Comparison of ENCODE assay signal across 9 cellular contexts in the genomic region with DNA sequence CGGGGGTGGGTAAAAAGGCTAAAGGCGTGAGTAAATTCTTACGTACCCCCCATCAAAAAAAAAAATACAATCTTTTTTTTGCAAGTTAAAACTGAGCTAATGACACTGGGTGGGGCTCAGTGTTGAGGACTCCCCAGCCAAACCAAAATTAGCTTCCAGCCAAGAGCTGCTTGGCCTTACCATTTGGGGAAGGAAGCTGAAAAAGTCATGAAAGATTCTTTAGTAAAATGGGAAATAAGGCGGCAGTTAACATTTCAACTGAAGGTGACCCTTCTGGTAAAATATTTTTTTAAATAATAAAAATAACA. TPM values are rescaled to one million over a fixed set of nuclear protein-coding genes. Genes with fewer than 3 reads are reported as not detected.
DNase-seq lines count a peak whose midpoint lies in the region; ATAC-seq and TF ChIP-seq lines count a peak whose summit lies in the region.
"Had no signal": no experiment of that assay in that cellular context is flagged by ENCODE, and none has a peak within 500 bp of the region (broad histone marks: within the 10 kb centered on the region; RNA-seq: fewer than 3 reads in every experiment).

No MANE protein-coding gene starts in this region.

- H3K27ac Mint-ChIP-seq in T-helper 2 cell treated with Interferon-gamma antibody and Interleukin-4, amounts not matched to agents 5 μg/mL and 100 μg/mL, for 36 hours, result peak overlapping the region; percentile 97
- H3K27ac Mint-ChIP-seq in activated B cell treated with CpG ODN at 0.5 μM for 24 hours, result peak overlapping the region; percentile 80

- no peak for ATAC-seq in activated B cell treated with CpG ODN at 0.5 μM for 24 hours (ENCODE audit: low read depth)
- peak; percentile 30 for ATAC-seq in left ventricle myocardium superior

- peak overlapping the region in 4 of 5 donors; percentile 20 to 50 (median 48) for H3K4me3 ChIP-seq in subcutaneous abdominal adipose tissue (ENCODE audit: low read depth in 1 of 5, low read length in 5 of 5)
- H3K4me3 ChIP-seq in effector memory CD4-positive, alpha-beta T cell (ENCODE audit: insufficient read depth, low read depth, low read length, poor library complexity, severe bottlenecking), result no peak overlapping the region

- intact Hi-C loops in activated B cell treated with CpG ODN at 0.5 μM for 24 hours (cut with micrococcal nuclease) (no loop called here), left ventricle myocardium superior (cut with micrococcal nuclease) (no loop called here)

- no peak for DNase-seq in T-helper 2 cell treated with Interferon-gamma antibody and Interleukin-4, amounts not matched to agents 5 μg/mL and 100 μg/mL, for 36 hours (ENCODE audit: low spot score)
- no peak for DNase-seq in T-helper 2 cell
- DNase-seq in activated B cell treated with CpG ODN at 0.5 μM for 24 hours, result no peak
- DNase-seq in left ventricle myocardium superior, result no peak
- DNase-seq in SK-N-DZ (ENCODE audit: low spot score), result no peak
- no peak for DNase-seq in effector memory CD4-positive, alpha-beta T cell
- DNase-seq in NCI-H526 (lab: John Stamatoyannopoulos, UW), result no peak
- DNase-seq: WERI-Rb-1 had no signal

- H3K9me3 Mint-ChIP-seq in T-helper 2 cell treated with Interferon-gamma antibody and Interleukin-4, amounts not matched to agents 5 μg/mL and 100 μg/mL, for 36 hours, result no peaks in the 10 kb centered on the region
- H3K9me3 Mint-ChIP-seq in activated B cell treated with CpG ODN at 0.5 μM for 24 hours, result no peaks in the 10 kb centered on the region

- POLR2A ChIA-PET in activated B cell treated with CpG ODN at 0.5 μM for 24 hours (lab: Charles Lee), result interaction anchor here (0.7 to 1.1 kb wide), 6 partner anchors 12 to 1368 kb away, joined by 3 to 7 read pairs (median 4); a partner anchor contains a TSS

- H3K36me3 ChIP-seq in subcutaneous abdominal adipose tissue (ENCODE audit: control insufficient read depth in 5 of 5, insufficient read depth in 5 of 5, low read length in 5 of 5), result peaks cover 0 to 11% (median 0%) of the 10 kb centered on the region in 5 donors
- no peaks in the 10 kb centered on the region for H3K36me3 ChIP-seq in effector memory CD4-positive, alpha-beta T cell (ENCODE audit: control insufficient read depth, insufficient read depth, low read length)

- no peak for TF ChIP-seq CTCF in activated B cell treated with CpG ODN at 0.5 μM for 24 hours (IDR thresholded peaks at IDR 0.05)

- peak overlapping the region; percentile 88 for H3K4me3 Mint-ChIP-seq in T-helper 2 cell treated with Interferon-gamma antibody and Interleukin-4, amounts not matched to agents 5 μg/mL and 100 μg/mL, for 36 hours
- peak overlapping the region; percentile 69 for H3K4me3 Mint-ChIP-seq in activated B cell treated with CpG ODN at 0.5 μM for 24 hours

- peaks cover 84% of the 10 kb centered on the region for H3K4me1 Mint-ChIP-seq in T-helper 2 cell treated with Interferon-gamma antibody and Interleukin-4, amounts not matched to agents 5 μg/mL and 100 μg/mL, for 36 hours (ENCODE audit: low read depth)
- H3K4me1 Mint-ChIP-seq in activated B cell treated with CpG ODN at 0.5 μM for 24 hours, result peaks cover 94% of the 10 kb centered on the region

- no peaks in the 10 kb centered on the region for H3K9me3 ChIP-seq in subcutaneous abdominal adipose tissue (ENCODE audit: control insufficient read depth in 5 of 5, low read length in 5 of 5)
- H3K9me3 ChIP-seq in effector memory CD4-positive, alpha-beta T cell (ENCODE audit: control insufficient read depth, low read length), result no peaks in the 10 kb centered on the region

- H3K27ac ChIP-seq in subcutaneous abdominal adipose tissue (ENCODE audit: low read depth, low read length), result peak overlapping the region; percentile 96
- no peak overlapping the region for H3K27ac ChIP-seq in effector memory CD4-positive, alpha-beta T cell (ENCODE audit: insufficient read depth, low read length, poor library complexity, severe bottlenecking)
- H3K27ac ChIP-seq: WERI-Rb-1 had no signal

- CTCF ChIA-PET in activated B cell treated with CpG ODN at 0.5 μM for 24 hours (lab: Charles Lee), result no interaction called here

- peak overlapping the region in 4 of 5 donors; percentile 4 to 92 (median 70) for H3K9ac ChIP-seq in subcutaneous abdominal adipose tissue (ENCODE audit: low read length in 5 of 5)

- H3K27me3 ChIP-seq in subcutaneous abdominal adipose tissue (ENCODE audit: control insufficient read depth in 5 of 5, insufficient read depth in 4 of 5, low read length in 5 of 5), result no peaks in the 10 kb centered on the region
- no peaks in the 10 kb centered on the region for H3K27me3 ChIP-seq in effector memory CD4-positive, alpha-beta T cell (replicated peaks; ENCODE audit: control insufficient read depth, insufficient read depth, low read length, poor library complexity, severe bottlenecking)

- peaks cover 41% of the 10 kb centered on the region for H3K36me3 Mint-ChIP-seq in T-helper 2 cell treated with Interferon-gamma antibody and Interleukin-4, amounts not matched to agents 5 μg/mL and 100 μg/mL, for 36 hours (ENCODE audit: low read depth)
- H3K36me3 Mint-ChIP-seq in activated B cell treated with CpG ODN at 0.5 μM for 24 hours (ENCODE audit: low read depth), result no peaks in the 10 kb centered on the region

- no peaks in the 10 kb centered on the region for H3K27me3 Mint-ChIP-seq in T-helper 2 cell treated with Interferon-gamma antibody and Interleukin-4, amounts not matched to agents 5 μg/mL and 100 μg/mL, for 36 hours (ENCODE audit: low read depth)
- no peaks in the 10 kb centered on the region for H3K27me3 Mint-ChIP-seq in activated B cell treated with CpG ODN at 0.5 μM for 24 hours

- H3K4me1 ChIP-seq in subcutaneous abdominal adipose tissue (ENCODE audit: control insufficient read depth in 5 of 5, insufficient read depth in 5 of 5, low read length in 5 of 5), result peaks cover 30 to 100% (median 100%) of the 10 kb centered on the region in 5 donors
- peaks cover 67% of the 10 kb centered on the region for H3K4me1 ChIP-seq in effector memory CD4-positive, alpha-beta T cell (ENCODE audit: control insufficient read depth, insufficient read depth, low read length, poor library complexity, severe bottlenecking)

RNA-seq across cellular contexts. Expression of a gene that starts 16.4 kb away (rescaled TPM):
- 6.8 and 6.9 TPM in 2 replicates for total RNA-seq in activated B cell treated with CpG ODN at 0.5 μM for 24 hours
- 13.8 TPM for total RNA-seq in left ventricle myocardium superior
- polyA plus RNA-seq in SK-N-DZ (2014; cell fraction: cytosol; rRNA removed), result 9.8 and 14.5 TPM in 2 replicates
- 6.3 and 6.9 TPM in 2 replicates for polyA plus RNA-seq in SK-N-DZ (2014; cell fraction: nucleus; rRNA removed)
